Comparison of ENCODE assay signal across 25 cellular contexts in the genomic region with DNA sequence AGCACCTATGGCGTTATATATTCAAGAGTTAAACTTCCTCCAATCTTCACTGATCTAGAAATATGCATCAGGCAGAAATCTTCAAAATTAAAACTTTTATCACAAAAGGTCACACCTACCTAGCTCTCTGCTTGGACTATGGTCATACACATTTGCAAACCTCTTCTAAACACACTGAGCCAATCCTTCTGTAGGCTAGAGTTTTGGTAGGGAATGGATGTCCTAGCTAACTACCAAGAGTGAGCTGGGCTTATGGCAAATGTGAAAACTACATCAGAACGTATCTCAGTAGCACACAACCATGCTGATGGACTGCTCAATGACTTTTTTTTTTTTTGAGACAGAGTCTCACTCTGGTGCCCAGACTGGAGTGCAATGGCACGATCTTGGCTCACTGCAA.
"Had no signal": no experiment of that assay in that cellular context is flagged by ENCODE, and none has a peak within 500 bp of the region (broad histone marks: within the 10 kb centered on the region; RNA-seq: fewer than 3 reads in every experiment).

No MANE protein-coding gene starts in this region.

- ATAC-seq: activated CD8-positive, alpha-beta T cell treated with anti-CD3 and anti-CD28 coated beads for 36 hours; activated T-cell treated with anti-CD3 and anti-CD28 coated beads, Interleukin-2, amount 50 U/mL, for 4 hours; gastroesophageal sphincter; left cardiac atrium; stimulated activated memory B cell treated with anti-CD40 and anti-IgM and Interleukin-4, amounts not matched to agents 10 μg/mL and 1 μg/mL and 100 μg/mL, for 72 hours; upper lobe of right lung had no signal

- H3K9me3 ChIP-seq: gastroesophageal sphincter, sigmoid colon, suprapubic skin, tibial artery, upper lobe of right lung had no signal

- H3K4me3 Mint-ChIP-seq: activated CD4-positive, alpha-beta T cell treated with anti-CD3 and anti-CD28 coated beads, Interleukin-2, amount 10 ng/mL, durations not matched to agents 7 days and 5 days; activated CD8-positive, alpha-beta T cell treated with anti-CD3 and anti-CD28 coated beads for 36 hours; activated T-cell treated with anti-CD3 and anti-CD28 coated beads, Interleukin-2, amount 50 U/mL, for 4 hours; mesothelial cell of epicardium; nephron; stimulated activated memory B cell treated with anti-CD40 and anti-IgM and Interleukin-4, amounts not matched to agents 10 μg/mL and 1 μg/mL and 100 μg/mL, for 72 hours; T-helper 1 cell treated with Interleukin-12 subunit alpha and Interleukin-12 subunit beta and Interleukin-4 antibody, amounts not matched to agents 30 μg/mL and 1 μg/mL, for 36 hours had no signal

- H3K27me3 Mint-ChIP-seq: activated CD4-positive, alpha-beta T cell treated with anti-CD3 and anti-CD28 coated beads, Interleukin-2, amount 10 ng/mL, durations not matched to agents 7 days and 5 days; activated CD8-positive, alpha-beta T cell treated with anti-CD3 and anti-CD28 coated beads for 36 hours; stimulated activated memory B cell treated with anti-CD40 and anti-IgM and Interleukin-4, amounts not matched to agents 10 μg/mL and 1 μg/mL and 100 μg/mL, for 72 hours had no signal

- H3K9me3 Mint-ChIP-seq: activated CD4-positive, alpha-beta T cell treated with anti-CD3 and anti-CD28 coated beads, Interleukin-2, amount 10 ng/mL, durations not matched to agents 7 days and 5 days; activated T-cell treated with anti-CD3 and anti-CD28 coated beads, Interleukin-2, amount 50 U/mL, for 4 hours; activated T-helper 2 cell treated with anti-CD3 and anti-CD28 coated beads, Interferon-gamma antibody, Interleukin-2, Interleukin-4, amounts not matched to agents 10 μg/mL and 5 μg/mL and 100 μg/mL, durations not matched to agents 14 hours and 24 hours and 36 hours; mesothelial cell of epicardium; nephron; T-helper 1 cell treated with Interleukin-12 subunit alpha and Interleukin-12 subunit beta and Interleukin-4 antibody, amounts not matched to agents 30 μg/mL and 1 μg/mL, for 36 hours had no signal

- H3K4me3 ChIP-seq: gastroesophageal sphincter, sigmoid colon, suprapubic skin, tibial artery, upper lobe of right lung had no signal

- DNase-seq: activated CD4-positive, alpha-beta T cell treated with anti-CD3 and anti-CD28 coated beads for 1 hour; activated CD4-positive, alpha-beta T cell treated with anti-CD3 and anti-CD28 coated beads, Interleukin-2, amount 10 ng/mL, durations not matched to agents 7 days and 5 days; activated CD8-positive, alpha-beta T cell treated with anti-CD3 and anti-CD28 coated beads for 36 hours; activated naive CD4-positive, alpha-beta T cell; activated T-cell treated with anti-CD3 and anti-CD28 coated beads, Interleukin-2, amount 50 U/mL, for 4 hours; amniotic stem cell; brain microvascular endothelial cell; central memory CD4-positive, alpha-beta T cell; head of caudate nucleus; hippocampal formation; left cardiac atrium; sigmoid colon; small intestine; stimulated activated CD4-positive, alpha-beta T cell treated with anti-CD3 and anti-CD28 coated beads, Interleukin-4, amount 100 ng/mL, for 24 hours; SW 1271; T1000; tibial artery; upper lobe of right lung had no signal

- H3K27ac Mint-ChIP-seq: activated CD4-positive, alpha-beta T cell treated with anti-CD3 and anti-CD28 coated beads, Interleukin-2, amount 10 ng/mL, durations not matched to agents 7 days and 5 days; activated T-helper 2 cell treated with anti-CD3 and anti-CD28 coated beads, Interferon-gamma antibody, Interleukin-2, Interleukin-4, amounts not matched to agents 10 μg/mL and 5 μg/mL and 100 μg/mL, durations not matched to agents 14 hours and 24 hours and 36 hours; mesothelial cell of epicardium; nephron; stimulated activated memory B cell treated with anti-CD40 and anti-IgM and Interleukin-4, amounts not matched to agents 10 μg/mL and 1 μg/mL and 100 μg/mL, for 72 hours; T-helper 1 cell treated with Interleukin-12 subunit alpha and Interleukin-12 subunit beta and Interleukin-4 antibody, amounts not matched to agents 30 μg/mL and 1 μg/mL, for 36 hours had no signal

- H3K36me3 ChIP-seq: brain microvascular endothelial cell, gastroesophageal sphincter, sigmoid colon, suprapubic skin, tibial artery, upper lobe of right lung had no signal

- H3K27ac ChIP-seq: brain microvascular endothelial cell, gastroesophageal sphincter, sigmoid colon, suprapubic skin, tibial artery, upper lobe of right lung had no signal

- H3K27me3 ChIP-seq: brain microvascular endothelial cell, gastroesophageal sphincter, sigmoid colon, suprapubic skin, tibial artery, upper lobe of right lung had no signal
